In the genomic region with DNA sequence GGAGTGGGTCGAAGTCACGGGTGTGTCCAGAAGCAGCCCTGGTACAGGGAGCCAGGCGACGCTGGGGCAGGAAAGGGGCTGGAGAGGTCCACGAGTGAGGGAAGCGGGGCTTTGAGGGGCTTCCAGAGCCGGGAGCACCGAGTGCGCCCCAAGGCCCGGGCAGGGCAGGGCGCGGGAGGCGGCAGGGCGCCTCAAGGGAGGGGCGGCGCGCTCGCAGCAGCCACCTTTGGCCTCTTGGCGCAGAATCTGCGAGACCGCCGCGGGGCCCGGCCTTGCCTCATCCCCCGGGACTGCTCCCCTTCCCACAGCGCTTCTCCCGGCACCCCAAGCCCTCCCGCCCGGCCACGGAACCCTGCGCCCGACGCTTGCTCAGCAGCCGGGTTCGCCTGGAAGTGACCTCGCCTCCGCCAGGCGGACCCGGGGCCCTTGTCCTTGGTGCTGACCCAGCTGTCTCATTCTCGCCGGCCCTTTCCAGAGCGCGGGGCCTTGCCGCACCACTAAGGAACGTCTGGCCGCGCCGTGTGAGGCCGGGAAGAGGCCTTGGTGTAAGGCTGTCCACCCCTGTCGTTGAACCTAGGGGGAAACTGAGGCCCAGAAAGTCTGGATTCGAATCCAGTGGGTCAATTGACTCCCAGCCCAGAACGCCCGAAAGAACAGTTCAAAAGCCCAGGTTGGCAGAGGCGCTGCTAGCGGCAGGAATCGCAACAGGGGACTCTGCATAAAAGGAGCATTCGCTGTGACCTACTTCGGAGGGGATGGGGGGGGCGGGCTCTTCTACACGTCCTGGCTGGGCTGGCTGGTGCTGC, we compare ENCODE assay signal across 7 cellular contexts. TPM values are rescaled to one million over a fixed set of nuclear protein-coding genes. Genes with fewer than 3 reads are reported as not detected.
A peak's percentile ranks its signal among the peaks of the same experiment; 100 is the strongest.
DNase-seq lines count a peak whose midpoint lies in the region; ATAC-seq, FAIRE-seq and TF ChIP-seq lines count a peak whose summit lies in the region.

No MANE protein-coding gene starts in this region.

- H3K56ac ChIP-seq in mesendoderm (ENCODE audit: low read length), result no peak overlapping the region

- no peak overlapping the region for H3K4ac ChIP-seq in mesendoderm (ENCODE audit: low read depth, low read length)

- WGBS in mesendoderm (ENCODE audit: extremely low coverage, insufficient coverage, low lambda C conversion rate), result no CpG with 5 or more reads among the region's 60 CpGs

- no TSS peak for BruUV-seq in endothelial cell of umbilical vein (replicated peaks; lab: Mats Ljungman, UMichigan)

- no peak for TF ChIP-seq POLR2A in endothelial cell of umbilical vein (IDR thresholded peaks at IDR 0.05; ENCODE audit: low read depth, low read length)

- H3K4me3 ChIP-seq in endothelial cell of umbilical vein (replicated peaks in 1 of 3; ENCODE audit: insufficient read depth in 1 of 3, low read depth in 1 of 3, low read length in 3 of 3) (peak overlapping the region in 2 of 3 experiments; percentile 18 to 20), mesendoderm (ENCODE audit: low read length) (no peak overlapping the region), subcutaneous abdominal adipose tissue (ENCODE audit: low read depth in 1 of 5, low read length in 5 of 5) (peak overlapping the region in 3 of 5 donors; percentile 32 to 67 (median 66))

- no peaks in the 10 kb centered on the region for H4K20me1 ChIP-seq in endothelial cell of umbilical vein (replicated peaks; ENCODE audit: control insufficient read depth, extremely low read depth, insufficient read depth, low read length)

- FAIRE-seq in endothelial cell of umbilical vein (lab: Jason Lieb, UNC), result peak; percentile 67

- H3K4me1 ChIP-seq in endothelial cell of umbilical vein (ENCODE audit: control insufficient read depth, extremely low read depth, insufficient read depth, low read length), result peaks cover 6% of the 10 kb centered on the region
- no peaks in the 10 kb centered on the region for H3K4me1 ChIP-seq in mesendoderm (ENCODE audit: control insufficient read depth, low read depth, low read length)
- H3K4me1 ChIP-seq in subcutaneous abdominal adipose tissue (ENCODE audit: control insufficient read depth in 5 of 5, insufficient read depth in 5 of 5, low read length in 5 of 5), result peaks cover 0 to 20% (median 17%) of the 10 kb centered on the region in 5 donors

- no peak overlapping the region for H4K5ac ChIP-seq in mesendoderm (ENCODE audit: low read length)

- TF ChIP-seq CTCF in GM10248 (IDR thresholded peaks at IDR 0.05; ENCODE audit: control extremely low read depth, extremely low read depth, low read depth, missing control alignments), result no peak
- no peak for TF ChIP-seq CTCF in endothelial cell of umbilical vein (IDR thresholded peaks at IDR 0.05; ENCODE audit: extremely low read depth in 1 of 2, insufficient read depth in 1 of 2, low read depth in 1 of 2, low read length in 2 of 2)

- no peak overlapping the region for H2BK120ac ChIP-seq in mesendoderm (ENCODE audit: low read depth, low read length)

- no peak overlapping the region for H2BK5ac ChIP-seq in mesendoderm (ENCODE audit: low read length)

- dilution Hi-C loops in endothelial cell of umbilical vein (cut with MboI; ENCODE audit: extremely low pct_ligation_motif_present, low sequenced_read_pairs), result no loop called here

- H3K36me3 ChIP-seq in endothelial cell of umbilical vein (ENCODE audit: control insufficient read depth in 2 of 2, extremely low read depth in 1 of 2, insufficient read depth in 2 of 2, low read length in 2 of 2), result no peaks in the 10 kb centered on the region
- H3K36me3 ChIP-seq in mesendoderm (ENCODE audit: control insufficient read depth, insufficient read depth, low read length), result no peaks in the 10 kb centered on the region
- no peaks in the 10 kb centered on the region for H3K36me3 ChIP-seq in subcutaneous abdominal adipose tissue (ENCODE audit: control insufficient read depth in 5 of 5, insufficient read depth in 5 of 5, low read length in 5 of 5)

- H3K9me3 ChIP-seq in endothelial cell of umbilical vein (replicated peaks; ENCODE audit: control insufficient read depth, insufficient read depth, low read length) (no peaks in the 10 kb centered on the region), subcutaneous abdominal adipose tissue (ENCODE audit: control insufficient read depth in 5 of 5, low read length in 5 of 5) (peaks cover 0 to 7% (median 0%) of the 10 kb centered on the region in 5 donors)

- peaks cover 22 to 41% of the 10 kb centered on the region in 2 experiments for H3K27me3 ChIP-seq in endothelial cell of umbilical vein (ENCODE audit: control insufficient read depth in 2 of 2, insufficient read depth in 2 of 2, low read length in 2 of 2)
- peaks cover 6% of the 10 kb centered on the region for H3K27me3 ChIP-seq in mesendoderm (ENCODE audit: insufficient read depth, low read length, poor library complexity)
- H3K27me3 ChIP-seq in subcutaneous abdominal adipose tissue (ENCODE audit: control insufficient read depth in 5 of 5, insufficient read depth in 4 of 5, low read length in 5 of 5), result peaks cover 24 to 58% (median 40%) of the 10 kb centered on the region in 5 donors

- H3K27ac ChIP-seq in endothelial cell of umbilical vein (ENCODE audit: insufficient read depth, low read depth, low read length) (no peak overlapping the region), mesendoderm (ENCODE audit: low read depth, low read length) (no peak overlapping the region), subcutaneous abdominal adipose tissue (ENCODE audit: low read depth, low read length) (no peak overlapping the region)

- H2AK5ac ChIP-seq in mesendoderm (ENCODE audit: low read length), result no peak overlapping the region

- POLR2A ChIA-PET in GM10248 (lab: Yijun Ruan, JAX), result no interaction called here
- POLR2A ChIA-PET in endothelial cell of umbilical vein (lab: Charles Lee), result no interaction called here

- no peak overlapping the region for H3K23ac ChIP-seq in mesendoderm (ENCODE audit: low read length)

- no peak overlapping the region for H4K8ac ChIP-seq in mesendoderm (ENCODE audit: low read depth, low read length)

- H2BK15ac ChIP-seq in mesendoderm (replicated peaks; ENCODE audit: low read depth), result no peak overlapping the region

- H3K4me2 ChIP-seq in endothelial cell of umbilical vein (ENCODE audit: insufficient read depth, low read length) (peak overlapping the region; percentile 62), mesendoderm (ENCODE audit: low read length) (peak overlapping the region; percentile 77)

- H3K18ac ChIP-seq in mesendoderm (ENCODE audit: low read length), result no peak overlapping the region

- DNase-seq in GM10248 (ENCODE audit: extremely low spot score), result peak; percentile 54
- DNase-seq in LHCN-M2 (ENCODE audit: low read depth), result peak; percentile 60
- peak; percentile 38 to 56 for DNase-seq in activated CD4-positive, alpha-beta T cell treated with anti-CD3 and anti-CD28 coated beads, Interleukin-2, amount 50 U/mL, for 48 hours
- DNase-seq in endothelial cell of umbilical vein (ENCODE audit: low read depth, low spot score), result peak; percentile 50
- DNase-seq in mesendoderm, result peak; percentile 89

- H2AFZ ChIP-seq in endothelial cell of umbilical vein (ENCODE audit: low read depth, low read length), result no peak overlapping the region

- H3K79me2 ChIP-seq in endothelial cell of umbilical vein (ENCODE audit: control insufficient read depth, insufficient read depth, low read length) (no peaks in the 10 kb centered on the region), mesendoderm (ENCODE audit: control insufficient read depth, insufficient read depth, low read length) (no peaks in the 10 kb centered on the region)

- H3K9me1 ChIP-seq in endothelial cell of umbilical vein (replicated peaks; ENCODE audit: control insufficient read depth, extremely low read depth, insufficient read depth, low read length), result no peaks in the 10 kb centered on the region

- intact Hi-C loops in endothelial cell of umbilical vein (cut with micrococcal nuclease), result loop anchor here (5.0 kb wide), 1 partner anchor 283 kb away; no protein-coding TSS in a partner anchor

- CTCF ChIA-PET in GM10248 (lab: Yijun Ruan, JAX) (no interaction called here), endothelial cell of umbilical vein (lab: Charles Lee) (interaction anchor here (0.8 to 1.5 kb wide), 4 partner anchors 11 to 1824 kb away, joined by 3 to 6 read pairs (median 4); no protein-coding TSS in a partner anchor)

- no peaks in the 10 kb centered on the region for H3K79me1 ChIP-seq in mesendoderm (ENCODE audit: low read length)

- peak; percentile 35 for ATAC-seq in GM21825 (IDR thresholded peaks at IDR 0.05; ENCODE audit: unreplicated experiment)

- H3K9ac ChIP-seq in endothelial cell of umbilical vein (replicated peaks; ENCODE audit: extremely low read depth, insufficient read depth, low read length) (no peak overlapping the region), mesendoderm (ENCODE audit: low read length) (no peak overlapping the region), subcutaneous abdominal adipose tissue (ENCODE audit: low read length in 5 of 5) (no peak overlapping the region)

TF ChIP-seq in endothelial cell of umbilical vein, 7 proteins besides CTCF, POLR2A, EP300 and RAD21:
- TF ChIP-seq FOS (IDR thresholded peaks at IDR 0.05; ENCODE audit: borderline replicate concordance, insufficient read depth, low read length), result no peak
- TF ChIP-seq GATA2 (IDR thresholded peaks at IDR 0.05; ENCODE audit: insufficient read depth, insufficient read length, low read depth, low read length), result no peak
- no peak for TF ChIP-seq MYC (IDR thresholded peaks at IDR 0.05; ENCODE audit: low read depth, low read length)

RNA-seq across cellular contexts. Expression of a gene that starts 0.6 kb away (rescaled TPM):
- 2.8 and 3.5 TPM in 2 replicates for total RNA-seq in LHCN-M2 (2014; rRNA removed)
- polyA plus RNA-seq in LHCN-M2 (2012), result 2.2 TPM
- total RNA-seq in endothelial cell of umbilical vein, result not detected in 2 replicates
- 0.01 and 0.05 TPM in 2 replicates for polyA plus RNA-seq in endothelial cell of umbilical vein
- 0.03 TPM in 2 replicates for polyA plus RNA-seq in endothelial cell of umbilical vein (2011; cell fraction: cytosol; rRNA removed)
- polyA plus RNA-seq in endothelial cell of umbilical vein (2011; cell fraction: nucleus; rRNA removed), result not detected in 2 replicates
- 0.15 TPM in 1 of 2 replicates, not detected in the other for polyA plus RNA-seq in endothelial cell of umbilical vein (2012)
- polyA minus RNA-seq in endothelial cell of umbilical vein, result 0.11 TPM in 1 of 2 replicates, not detected in the other
- polyA minus RNA-seq in endothelial cell of umbilical vein (2011; cell fraction: cytosol; rRNA and poly(A)+ RNA removed), result 13.7 TPM
- not detected in 2 replicates for polyA minus RNA-seq in endothelial cell of umbilical vein (2011; cell fraction: nucleus; rRNA and poly(A)+ RNA removed)
- polyA plus RNA-seq in mesendoderm (2013, experiment 1 of 2), result 1.6 TPM
- polyA plus RNA-seq in mesendoderm (2013, experiment 2 of 2), result 1.6 TPM
